2 cellular contexts compared by ENCODE assay signal in genomic region chr17:17665255-17665654, GRCh38.
A peak's percentile ranks its signal among the peaks of the same experiment; 100 is the strongest.
TF ChIP-seq lines count a peak whose summit lies in the region.

No MANE protein-coding gene starts in this region.

TF ChIP-seq in GM12891, 5 proteins besides CTCF, POLR2A, EP300 and RAD21:
- TF ChIP-seq PAX5 (IDR thresholded peaks at IDR 0.05; ENCODE audit: insufficient read depth, low read length, severe bottlenecking): no peak
- TF ChIP-seq POU2F2 (IDR thresholded peaks at IDR 0.05; ENCODE audit: low read depth, low read length): no peak
- TF ChIP-seq SPI1 (IDR thresholded peaks at IDR 0.05; ENCODE audit: low read depth, low read length): no peak
- TF ChIP-seq POLR2AphosphoS5 (IDR thresholded peaks at IDR 0.05; ENCODE audit: low read depth, low read length): no peak
- TF ChIP-seq TAF1 (IDR thresholded peaks at IDR 0.05; ENCODE audit: low read depth, low read length): no peak

TF ChIP-seq in K562, 482 proteins besides CTCF, POLR2A, EP300 and RAD21:
- TF ChIP-seq, protein P1, sequence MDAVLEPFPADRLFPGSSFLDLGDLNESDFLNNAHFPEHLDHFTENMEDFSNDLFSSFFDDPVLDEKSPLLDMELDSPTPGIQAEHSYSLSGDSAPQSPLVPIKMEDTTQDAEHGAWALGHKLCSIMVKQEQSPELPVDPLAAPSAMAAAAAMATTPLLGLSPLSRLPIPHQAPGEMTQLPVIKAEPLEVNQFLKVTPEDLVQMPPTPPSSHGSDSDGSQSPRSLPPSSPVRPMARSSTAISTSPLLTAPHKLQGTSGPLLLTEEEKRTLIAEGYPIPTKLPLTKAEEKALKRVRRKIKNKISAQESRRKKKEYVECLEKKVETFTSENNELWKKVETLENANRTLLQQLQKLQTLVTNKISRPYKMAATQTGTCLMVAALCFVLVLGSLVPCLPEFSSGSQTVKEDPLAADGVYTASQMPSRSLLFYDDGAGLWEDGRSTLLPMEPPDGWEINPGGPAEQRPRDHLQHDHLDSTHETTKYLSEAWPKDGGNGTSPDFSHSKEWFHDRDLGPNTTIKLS (IDR thresholded peaks at IDR 0.05; ENCODE audit: borderline replicate concordance, low read depth): no peak
- no peak for TF ChIP-seq CHD4 (IDR thresholded peaks at IDR 0.05; ENCODE audit: insufficient read depth, insufficient replicate concordance, low read depth, low read length, poor library complexity, severe bottlenecking)
- TF ChIP-seq, protein P2, sequence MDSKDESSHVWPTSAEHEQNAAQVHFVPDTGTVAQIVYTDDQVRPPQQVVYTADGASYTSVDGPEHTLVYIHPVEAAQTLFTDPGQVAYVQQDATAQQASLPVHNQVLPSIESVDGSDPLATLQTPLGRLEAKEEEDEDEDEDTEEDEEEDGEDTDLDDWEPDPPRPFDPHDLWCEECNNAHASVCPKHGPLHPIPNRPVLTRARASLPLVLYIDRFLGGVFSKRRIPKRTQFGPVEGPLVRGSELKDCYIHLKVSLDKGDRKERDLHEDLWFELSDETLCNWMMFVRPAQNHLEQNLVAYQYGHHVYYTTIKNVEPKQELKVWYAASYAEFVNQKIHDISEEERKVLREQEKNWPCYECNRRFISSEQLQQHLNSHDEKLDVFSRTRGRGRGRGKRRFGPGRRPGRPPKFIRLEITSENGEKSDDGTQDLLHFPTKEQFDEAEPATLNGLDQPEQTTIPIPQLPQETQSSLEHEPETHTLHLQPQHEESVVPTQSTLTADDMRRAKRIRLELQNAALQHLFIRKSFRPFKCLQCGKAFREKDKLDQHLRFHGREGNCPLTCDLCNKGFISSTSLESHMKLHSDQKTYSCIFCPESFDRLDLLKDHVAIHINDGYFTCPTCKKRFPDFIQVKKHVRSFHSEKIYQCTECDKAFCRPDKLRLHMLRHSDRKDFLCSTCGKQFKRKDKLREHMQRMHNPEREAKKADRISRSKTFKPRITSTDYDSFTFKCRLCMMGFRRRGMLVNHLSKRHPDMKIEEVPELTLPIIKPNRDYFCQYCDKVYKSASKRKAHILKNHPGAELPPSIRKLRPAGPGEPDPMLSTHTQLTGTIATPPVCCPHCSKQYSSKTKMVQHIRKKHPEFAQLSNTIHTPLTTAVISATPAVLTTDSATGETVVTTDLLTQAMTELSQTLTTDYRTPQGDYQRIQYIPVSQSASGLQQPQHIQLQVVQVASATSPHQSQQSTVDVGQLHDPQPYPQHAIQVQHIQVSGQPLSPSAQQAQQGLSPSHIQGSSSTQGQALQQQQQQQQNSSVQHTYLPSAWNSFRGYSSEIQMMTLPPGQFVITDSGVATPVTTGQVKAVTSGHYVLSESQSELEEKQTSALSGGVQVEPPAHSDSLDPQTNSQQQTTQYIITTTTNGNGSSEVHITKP (IDR thresholded peaks at IDR 0.05; ENCODE audit: partially characterized antibody): peak; percentile 65
- TF ChIP-seq, protein P3, sequence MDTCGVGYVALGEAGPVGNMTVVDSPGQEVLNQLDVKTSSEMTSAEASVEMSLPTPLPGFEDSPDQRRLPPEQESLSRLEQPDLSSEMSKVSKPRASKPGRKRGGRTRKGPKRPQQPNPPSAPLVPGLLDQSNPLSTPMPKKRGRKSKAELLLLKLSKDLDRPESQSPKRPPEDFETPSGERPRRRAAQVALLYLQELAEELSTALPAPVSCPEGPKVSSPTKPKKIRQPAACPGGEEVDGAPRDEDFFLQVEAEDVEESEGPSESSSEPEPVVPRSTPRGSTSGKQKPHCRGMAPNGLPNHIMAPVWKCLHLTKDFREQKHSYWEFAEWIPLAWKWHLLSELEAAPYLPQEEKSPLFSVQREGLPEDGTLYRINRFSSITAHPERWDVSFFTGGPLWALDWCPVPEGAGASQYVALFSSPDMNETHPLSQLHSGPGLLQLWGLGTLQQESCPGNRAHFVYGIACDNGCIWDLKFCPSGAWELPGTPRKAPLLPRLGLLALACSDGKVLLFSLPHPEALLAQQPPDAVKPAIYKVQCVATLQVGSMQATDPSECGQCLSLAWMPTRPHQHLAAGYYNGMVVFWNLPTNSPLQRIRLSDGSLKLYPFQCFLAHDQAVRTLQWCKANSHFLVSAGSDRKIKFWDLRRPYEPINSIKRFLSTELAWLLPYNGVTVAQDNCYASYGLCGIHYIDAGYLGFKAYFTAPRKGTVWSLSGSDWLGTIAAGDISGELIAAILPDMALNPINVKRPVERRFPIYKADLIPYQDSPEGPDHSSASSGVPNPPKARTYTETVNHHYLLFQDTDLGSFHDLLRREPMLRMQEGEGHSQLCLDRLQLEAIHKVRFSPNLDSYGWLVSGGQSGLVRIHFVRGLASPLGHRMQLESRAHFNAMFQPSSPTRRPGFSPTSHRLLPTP (IDR thresholded peaks at IDR 0.05; ENCODE audit: borderline replicate concordance, extremely low read depth, insufficient read length): no peak
